In the genomic region with DNA sequence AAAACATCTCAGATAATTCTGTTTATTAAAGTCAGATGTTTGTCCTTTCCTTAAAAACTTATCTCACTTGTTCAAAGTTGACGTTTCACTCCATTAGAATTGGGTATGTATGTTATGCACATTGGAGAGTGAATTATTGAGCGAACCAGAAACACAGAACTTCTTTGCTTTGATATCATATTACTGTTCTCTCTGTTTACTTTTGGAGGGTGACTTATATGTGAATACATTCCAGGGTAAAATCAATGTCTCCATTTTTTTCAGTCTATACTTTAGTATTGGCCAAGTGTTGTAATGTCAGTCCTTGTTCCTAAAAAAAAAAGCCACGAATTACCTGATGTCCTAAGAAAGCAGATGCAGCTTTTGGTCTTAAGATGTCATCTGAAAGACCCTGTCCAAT, we compare ENCODE assay signal across 19 cellular contexts.
DNase-seq lines count a peak whose midpoint lies in the region; ATAC-seq, FAIRE-seq and TF ChIP-seq lines count a peak whose summit lies in the region.
"Had no signal": no experiment of that assay in that cellular context is flagged by ENCODE, and none has a peak within 500 bp of the region (broad histone marks: within the 10 kb centered on the region; RNA-seq: fewer than 3 reads in every experiment).

No MANE protein-coding gene starts in this region.

- no peak overlapping the region for H2BK15ac ChIP-seq in mesendoderm (replicated peaks; ENCODE audit: low read depth)

- no peaks in the 10 kb centered on the region for H3K79me2 ChIP-seq in smooth muscle cell (ENCODE audit: low read depth)
- no peaks in the 10 kb centered on the region for H3K79me2 ChIP-seq in HepG2 (ENCODE audit: insufficient read depth, low read length)
- H3K79me2 ChIP-seq in mesendoderm (ENCODE audit: control insufficient read depth, insufficient read depth, low read length) = no peaks in the 10 kb centered on the region

- BruUV-seq in HepG2 (replicated peaks; lab: Mats Ljungman, UMichigan) = no TSS peak

- CTCF ChIA-PET in HepG2 (lab: Yijun Ruan, JAX; ENCODE audit: low intra/inter-chr PET ratio, low total read pairs) = no interaction called here

- no peak overlapping the region for H2BK5ac ChIP-seq in mesendoderm (ENCODE audit: low read length)

- H4K20me1 ChIP-seq in smooth muscle cell (ENCODE audit: low read depth) (no peaks in the 10 kb centered on the region), HepG2 (ENCODE audit: insufficient read depth, low read length) (no peaks in the 10 kb centered on the region)

- H3K56ac ChIP-seq in mesendoderm (ENCODE audit: low read length) = no peak overlapping the region

- no peak overlapping the region for H3K23ac ChIP-seq in mesendoderm (ENCODE audit: low read length)

- no peaks in the 10 kb centered on the region for H3F3A ChIP-seq in smooth muscle cell (ENCODE audit: low read depth)

- H3K36me3 ChIP-seq in brain microvascular endothelial cell (replicated peaks) (no peaks in the 10 kb centered on the region), smooth muscle cell (ENCODE audit: low read depth) (no peaks in the 10 kb centered on the region), HepG2 (replicated peaks in 1 of 2; ENCODE audit: control insufficient read depth in 1 of 2, insufficient read depth in 2 of 2, low read length in 2 of 2) (no peaks in the 10 kb centered on the region), mesendoderm (ENCODE audit: control insufficient read depth, insufficient read depth, low read length) (no peaks in the 10 kb centered on the region)

- H3K9me3 ChIP-seq in smooth muscle cell (replicated peaks; ENCODE audit: low read depth) (no peaks in the 10 kb centered on the region), HepG2 (ENCODE audit: low read length) (peaks cover 43% of the 10 kb centered on the region)

- H3K4me2 ChIP-seq in smooth muscle cell = peak overlapping the region; percentile 12
- no peak overlapping the region for H3K4me2 ChIP-seq in HepG2 (ENCODE audit: low read depth, low read length)
- no peak overlapping the region for H3K4me2 ChIP-seq in mesendoderm (ENCODE audit: low read length)

- no peak for TF ChIP-seq RAD21 in HepG2 (CRISPR knock-in tag; IDR thresholded peaks at IDR 0.05)

- intact Hi-C loops in HepG2 (cut with micrococcal nuclease; ENCODE audit: unreplicated experiment) = no loop called here

- H2AFZ ChIP-seq in smooth muscle cell (ENCODE audit: low read depth) (no peak overlapping the region), HepG2 (ENCODE audit: low read length) (no peak overlapping the region)

- TF ChIP-seq EP300 in HepG2 (IDR thresholded peaks at IDR 0.05; ENCODE audit: low read depth in 2 of 2, low read length in 2 of 2) = no peak
- TF ChIP-seq EP300 in HepG2 (CRISPR knock-in tag; IDR thresholded peaks at IDR 0.05; ENCODE audit: borderline replicate concordance) = no peak

- TF ChIP-seq CTCF in brain microvascular endothelial cell (IDR thresholded peaks at IDR 0.05; ENCODE audit: low read depth, low read length, missing control alignments) (no peak), foreskin fibroblast (IDR thresholded peaks at IDR 0.05; ENCODE audit: low read depth, low read length) (no peak), smooth muscle cell (IDR thresholded peaks at IDR 0.05; ENCODE audit: borderline replicate concordance, insufficient read depth, poor library complexity, severe bottlenecking) (no peak), HepG2 (CRISPR knock-in tag; IDR thresholded peaks at IDR 0.05) (no peak)

- no peak for FAIRE-seq in HepG2 (lab: Jason Lieb, UNC)

- H3K79me1 ChIP-seq in mesendoderm (ENCODE audit: low read length) = no peaks in the 10 kb centered on the region

- peaks cover 13% of the 10 kb centered on the region for H3K4me1 ChIP-seq in smooth muscle cell (ENCODE audit: low read depth)
- no peaks in the 10 kb centered on the region for H3K4me1 ChIP-seq in HepG2 (ENCODE audit: insufficient read depth, low read length)
- peaks cover 4% of the 10 kb centered on the region for H3K4me1 ChIP-seq in mesendoderm (ENCODE audit: control insufficient read depth, low read depth, low read length)

- no peak overlapping the region for H3K4ac ChIP-seq in mesendoderm (ENCODE audit: low read depth, low read length)

- no peak overlapping the region for H4K8ac ChIP-seq in mesendoderm (ENCODE audit: low read depth, low read length)

- H3K27ac ChIP-seq in brain microvascular endothelial cell (peak overlapping the region; percentile 81), smooth muscle cell (ENCODE audit: low read depth) (peak overlapping the region; percentile 76), HepG2 (ENCODE audit: extremely low read length, insufficient read depth, low read length) (no peak overlapping the region), mesendoderm (ENCODE audit: low read depth, low read length) (no peak overlapping the region)
- H3K27ac ChIP-seq: C4-2B had no signal

- H2BK120ac ChIP-seq in mesendoderm (ENCODE audit: low read depth, low read length) = no peak overlapping the region

- in situ Hi-C loops in brain microvascular endothelial cell (cut with HindIII; ENCODE audit: low pct_ligation_motif_present, low sequenced_read_pairs) = no loop called here
- in situ Hi-C loops in HepG2 (cut with HindIII; ENCODE audit: extremely low pct_ligation_motif_present, low pct_unique_long_range_greater_than_20kb) = no loop called here

- H3K27me3 ChIP-seq in brain microvascular endothelial cell (replicated peaks) (no peaks in the 10 kb centered on the region), smooth muscle cell (ENCODE audit: low read depth) (no peaks in the 10 kb centered on the region), HepG2 (ENCODE audit: control insufficient read depth in 1 of 2, insufficient read depth in 2 of 2, low read length in 2 of 2) (no peaks in the 10 kb centered on the region; a peak in 1 of 5 replicates), mesendoderm (ENCODE audit: insufficient read depth, low read length, poor library complexity) (no peaks in the 10 kb centered on the region)

- H3K4me3 ChIP-seq in brain microvascular endothelial cell (ENCODE audit: low read depth, low read length) (no peak overlapping the region), foreskin fibroblast (ENCODE audit: low read depth in 1 of 2, low read length in 2 of 2) (no peak overlapping the region), smooth muscle cell (no peak overlapping the region), HepG2 (replicated peaks in 1 of 3; ENCODE audit: insufficient read depth in 1 of 3, low read depth in 2 of 3, low read length in 3 of 3) (no peak overlapping the region), mesendoderm (ENCODE audit: low read length) (no peak overlapping the region)

- H2AK5ac ChIP-seq in mesendoderm (ENCODE audit: low read length) = no peak overlapping the region

- H3K18ac ChIP-seq in mesendoderm (ENCODE audit: low read length) = no peak overlapping the region

- POLR2A ChIA-PET in HepG2 (lab: Yijun Ruan, JAX) = no interaction called here

- no peak for TF ChIP-seq POLR2A in HepG2 (IDR thresholded peaks at IDR 0.05; ENCODE audit: insufficient read depth in 1 of 2, low read depth in 2 of 2, low read length in 2 of 2)

- ATAC-seq in HepG2 = no peak

- H3K9ac ChIP-seq in smooth muscle cell (ENCODE audit: low read depth) (no peak overlapping the region), HepG2 (ENCODE audit: insufficient read depth, low read depth, low read length) (no peak overlapping the region), mesendoderm (ENCODE audit: low read length) (no peak overlapping the region)

- 84% methylated on average over 3 of the region's 3 CpGs for WGBS in smooth muscle cell (ENCODE audit: low lambda C conversion rate)
- 0% methylated on average over 3 of the region's 3 CpGs for WGBS in HepG2 (ENCODE audit: low lambda C conversion rate)
- no CpG with 5 or more reads among the region's 3 CpGs for WGBS in mesendoderm (ENCODE audit: extremely low coverage, insufficient coverage, low lambda C conversion rate)

- DNase-seq in NCI-H460 (ENCODE audit: extremely low read depth, low read depth) (peak; percentile 68), brain microvascular endothelial cell (no peak), foreskin fibroblast (peak; percentile 4 to 23), smooth muscle cell (lab: John Stamatoyannopoulos, UW; ENCODE audit: unreplicated experiment) (no peak), amniotic stem cell (lab: John Stamatoyannopoulos, UW) (no peak), HepG2 (ENCODE audit: low spot score) (no peak), mesendoderm (no peak)
- DNase-seq: AML-193; GDM1; GOT3; KG1; NCI-H1105 treated with DMSO at 0.1 percent for 48 hours; NCI-H1694; NCI-H2081 treated with DMSO at 0.1 percent for 48 hours; NCI-H510A; NCI-H748 treated with DMSO at 0.1 percent for 48 hours; NK-92 treated with Interleukin-12 subunit alpha and Interleukin-12 subunit beta, amount 100 ng/mL, for 24 hours; SHP77 had no signal

- no peak overlapping the region for H4K5ac ChIP-seq in mesendoderm (ENCODE audit: low read length)

TF ChIP-seq in HepG2, 621 proteins besides CTCF, POLR2A, EP300 and RAD21:
- TF ChIP-seq STAG1 (CRISPR knock-in tag; IDR thresholded peaks at IDR 0.05) (no peak), SMC3 (IDR thresholded peaks at IDR 0.05; ENCODE audit: low read length) (no peak)
TF ChIP-seq in HepG2: peak in this region for 0.

Comparison
In these comparisons a context has a peak if more than half of its experiments do, and no peak if none do; other contexts are left out.
1. DNase-seq: peak in NCI-H460 (single experiment) and foreskin fibroblast (2 of 2); none in brain microvascular endothelial cell (single experiment), smooth muscle cell (single experiment), amniotic stem cell (single experiment), HepG2 (single experiment) and mesendoderm (single experiment).
2. H3K27ac ChIP-seq: peak in brain microvascular endothelial cell (single experiment) and smooth muscle cell (single experiment); none in HepG2 (single experiment) and mesendoderm (single experiment).